ENCODE assay signal across 17 cellular contexts in genomic region chr5:135400866-135401265, GRCh38. TPM values are rescaled to one million over a fixed set of nuclear protein-coding genes. Genes with fewer than 3 reads are reported as not detected.
A peak's percentile ranks its signal among the peaks of the same experiment; 100 is the strongest.
DNase-seq lines count a peak whose midpoint lies in the region; ATAC-seq, FAIRE-seq and TF ChIP-seq lines count a peak whose summit lies in the region.
"Had no signal": no experiment of that assay in that cellular context is flagged by ENCODE, and none has a peak within 500 bp of the region (broad histone marks: within the 10 kb centered on the region; RNA-seq: fewer than 3 reads in every experiment).

No MANE protein-coding gene starts in this region.

- no peaks in the 10 kb centered on the region for H3K27me3 Mint-ChIP-seq in CD4-positive, alpha-beta T cell
- H3K27me3 Mint-ChIP-seq in H9 (ENCODE audit: low read depth) (peaks cover 80% of the 10 kb centered on the region), activated B cell treated with CpG ODN at 0.5 μM for 24 hours (no peaks in the 10 kb centered on the region)
- H3K27me3 Mint-ChIP-seq in naive thymus-derived CD4-positive, alpha-beta T cell = peaks cover 0 to 25% (median 0%) of the 10 kb centered on the region in 5 donors

- peak overlapping the region; percentile 82 for H3K4me2 ChIP-seq in H9 (ENCODE audit: insufficient read depth, insufficient read length, low read length)

- no peak overlapping the region for H4K5ac ChIP-seq in H9 (ENCODE audit: insufficient read length, low read depth, low read length)

- H3K27ac ChIP-seq in CD4-positive, alpha-beta T cell (ENCODE audit: low read depth, low read length) = no peak overlapping the region
- H3K27ac ChIP-seq in H9 (ENCODE audit: insufficient read length, low read depth, low read length) (no peak overlapping the region), spleen (no peak overlapping the region)
- H3K27ac ChIP-seq in naive thymus-derived CD4-positive, alpha-beta T cell (ENCODE audit: low read depth, low read length) = no peak overlapping the region
- H3K27ac ChIP-seq: right atrium auricular region, upper lobe of right lung, VCaP had no signal

- no peak for ATAC-seq in CD4-positive, alpha-beta T cell (ENCODE audit: poor library complexity)
- ATAC-seq in activated B cell treated with CpG ODN at 0.5 μM for 24 hours (ENCODE audit: low read depth) (no peak), HG03571 (IDR thresholded peaks at IDR 0.05; ENCODE audit: unreplicated experiment) (no peak)
- ATAC-seq in naive thymus-derived CD4-positive, alpha-beta T cell = no peak
- ATAC-seq: Panc1, upper lobe of right lung had no signal

- FAIRE-seq in urothelium cell line (lab: Jason Lieb, UNC) = no peak

- H3K27ac Mint-ChIP-seq in CD4-positive, alpha-beta T cell = peak overlapping the region; percentile 85
- H3K27ac Mint-ChIP-seq in H9 = no peak overlapping the region
- H3K27ac Mint-ChIP-seq in activated B cell treated with CpG ODN at 0.5 μM for 24 hours = no peak overlapping the region
- H3K27ac Mint-ChIP-seq in naive thymus-derived CD4-positive, alpha-beta T cell = peak overlapping the region in 6 of 9 donors; percentile 22 to 84 (median 64)

- no peaks in the 10 kb centered on the region for H3K27me3 ChIP-seq in CD4-positive, alpha-beta T cell (ENCODE audit: control insufficient read depth, insufficient read depth, low read length)
- H3K27me3 ChIP-seq in H9 (ENCODE audit: insufficient read depth, low read length) (peaks cover 25% of the 10 kb centered on the region; the same call in 1 of the 2 replicates), spleen (replicated peaks in 1 of 7) (no peaks in the 10 kb centered on the region)
- no peaks in the 10 kb centered on the region for H3K27me3 ChIP-seq in naive thymus-derived CD4-positive, alpha-beta T cell (ENCODE audit: control insufficient read depth in 2 of 2, insufficient read depth in 2 of 2, low read length in 2 of 2)
- H3K27me3 ChIP-seq: right atrium auricular region, upper lobe of right lung had no signal

- H2BK12ac ChIP-seq in H9 (ENCODE audit: insufficient read length, low read depth, low read length) = no peak overlapping the region

- intact Hi-C loops in CD4-positive, alpha-beta T cell (cut with DNase I, micrococcal nuclease) = no loop called here
- intact Hi-C loops in activated B cell treated with CpG ODN at 0.5 μM for 24 hours (cut with micrococcal nuclease) = no loop called here
- intact Hi-C loops in naive thymus-derived CD4-positive, alpha-beta T cell (cut with micrococcal nuclease) = no loop called here
- intact Hi-C loops in spleen (cut with DNase I; ENCODE audit: low total_unique reads) = no loop called here

- no peaks in the 10 kb centered on the region for H3K9me3 Mint-ChIP-seq in CD4-positive, alpha-beta T cell
- H3K9me3 Mint-ChIP-seq in H9 (peaks cover 2 to 7% of the 10 kb centered on the region in 2 experiments; a peak in 3 of 5 replicates), activated B cell treated with CpG ODN at 0.5 μM for 24 hours (peaks cover 4% of the 10 kb centered on the region)
- H3K9me3 Mint-ChIP-seq in naive thymus-derived CD4-positive, alpha-beta T cell = peaks cover 0 to 6% (median 2%) of the 10 kb centered on the region in 11 donors

- H3K4me1 Mint-ChIP-seq in CD4-positive, alpha-beta T cell (ENCODE audit: low read depth) = peaks cover 35% of the 10 kb centered on the region
- H3K4me1 Mint-ChIP-seq in H9 (peaks cover 44 to 51% of the 10 kb centered on the region in 2 experiments), activated B cell treated with CpG ODN at 0.5 μM for 24 hours (peaks cover 37% of the 10 kb centered on the region)
- peaks cover 14 to 39% (median 34%) of the 10 kb centered on the region in 7 donors for H3K4me1 Mint-ChIP-seq in naive thymus-derived CD4-positive, alpha-beta T cell

- H2BK5ac ChIP-seq in H9 (ENCODE audit: insufficient read length, low read length) = no peak overlapping the region

- peaks cover 2% of the 10 kb centered on the region for H4K20me1 ChIP-seq in H9 (ENCODE audit: control insufficient read depth, insufficient read depth, insufficient read length)

- no peak overlapping the region for H3K9ac ChIP-seq in H9 (ENCODE audit: extremely low read depth, insufficient read length, low read length)

- H4K8ac ChIP-seq in H9 (replicated peaks; ENCODE audit: insufficient read length, low read depth, low read length) = no peak overlapping the region

- H3K23me2 ChIP-seq in H9 (ENCODE audit: insufficient read length, low read depth, low read length, poor library complexity, severe bottlenecking) = peaks cover 16% of the 10 kb centered on the region

- H3K14ac ChIP-seq in H9 (ENCODE audit: insufficient read depth, low read length) = no peak overlapping the region

- TF ChIP-seq POLR2A in spleen (IDR thresholded peaks at IDR 0.05) = no peak

- CTCF ChIA-PET in CD4-positive, alpha-beta T cell (lab: Charles Lee) = no interaction called here
- CTCF ChIA-PET in activated B cell treated with CpG ODN at 0.5 μM for 24 hours (lab: Charles Lee) = no interaction called here
- CTCF ChIA-PET in naive thymus-derived CD4-positive, alpha-beta T cell (lab: Charles Lee) = no interaction called here

- H2BK20ac ChIP-seq in H9 (ENCODE audit: low read depth, low read length, poor library complexity, severe bottlenecking) = no peak overlapping the region

- H3K79me1 ChIP-seq in H9 (ENCODE audit: insufficient read depth, low read depth, low read length, poor library complexity, severe bottlenecking) = peaks cover 5% of the 10 kb centered on the region

- no peak overlapping the region for H3T11ph ChIP-seq in H9 (ENCODE audit: low read length)

- H2BK15ac ChIP-seq in H9 (ENCODE audit: low read depth, low read length) = no peak overlapping the region

- no peak overlapping the region for H3K23ac ChIP-seq in H9 (ENCODE audit: insufficient read length, low read depth, low read length)

- no peak overlapping the region for H2BK120ac ChIP-seq in H9 (ENCODE audit: low read depth, low read length, poor library complexity, severe bottlenecking)

- WGBS in H9 (ENCODE audit: extremely low coverage, insufficient read length, low lambda C conversion rate) = no CpG with 5 or more reads among the region's 5 CpGs
- 67 to 80% (median 76%) methylated on average over 5 of the region's 5 CpGs for WGBS in spleen, 5 donors

- peaks cover under 1% of the 10 kb centered on the region; the same call in 1 of the 2 replicates for H3K79me2 ChIP-seq in H9 (ENCODE audit: insufficient read depth, low read length)

- peaks cover 13% of the 10 kb centered on the region; the same call in 1 of the 2 replicates for H3K4me1 ChIP-seq in H9 (ENCODE audit: insufficient read depth, low read length)
- peaks cover 17 to 22% of the 10 kb centered on the region in 2 donors for H3K4me1 ChIP-seq in naive thymus-derived CD4-positive, alpha-beta T cell (ENCODE audit: control insufficient read depth in 2 of 2, insufficient read depth in 2 of 2, low read length in 2 of 2)
- H3K4me1 ChIP-seq in spleen = peaks cover 10 to 38% (median 33%) of the 10 kb centered on the region in 6 donors

- H3K4ac ChIP-seq in H9 (ENCODE audit: low read depth, low read length) = no peak overlapping the region

- POLR2A ChIA-PET in CD4-positive, alpha-beta T cell (lab: Charles Lee) = no interaction called here
- POLR2A ChIA-PET in activated B cell treated with CpG ODN at 0.5 μM for 24 hours (lab: Charles Lee) = no interaction called here
- POLR2A ChIA-PET in naive thymus-derived CD4-positive, alpha-beta T cell (lab: Charles Lee) = interaction anchor here (0.8 kb wide), 1 partner anchor 16 kb away, joined by 3 read pairs; no protein-coding TSS in a partner anchor

- no peak for DNase-seq in CD4-positive, alpha-beta T cell
- DNase-seq in H9 (no peak), activated B cell treated with CpG ODN at 0.5 μM for 24 hours (no peak), urothelium cell line (ENCODE audit: low spot score) (no peak), COLO668 (lab: John Stamatoyannopoulos, UW; ENCODE audit: unreplicated experiment) (no peak), spleen (no peak)
- no peak for DNase-seq in naive thymus-derived CD4-positive, alpha-beta T cell
- DNase-seq: activated naive CD4-positive, alpha-beta T cell treated with anti-CD3 and anti-CD28 coated beads, Interleukin-2, amount 50 U/mL, for 16 hours; cortex of kidney; NCI-H1092; upper lobe of right lung had no signal

- H3K36me3 ChIP-seq in naive thymus-derived CD4-positive, alpha-beta T cell (ENCODE audit: control insufficient read depth in 2 of 3, insufficient read depth in 3 of 3, low read length in 3 of 3) = no peaks in the 10 kb centered on the region
- H3K36me3 ChIP-seq in spleen = no peaks in the 10 kb centered on the region
- H3K36me3 ChIP-seq: right atrium auricular region, upper lobe of right lung had no signal

- H3K36me3 Mint-ChIP-seq in CD4-positive, alpha-beta T cell (ENCODE audit: low read depth) = peaks cover 13% of the 10 kb centered on the region
- peaks cover 0 to 2% (median 2%) of the 10 kb centered on the region in 3 experiments; a peak in 3 of 7 replicates for H3K36me3 Mint-ChIP-seq in H9 (ENCODE audit: insufficient read depth in 1 of 3, low read depth in 3 of 3)
- H3K36me3 Mint-ChIP-seq in activated B cell treated with CpG ODN at 0.5 μM for 24 hours (ENCODE audit: low read depth) = peaks cover 3% of the 10 kb centered on the region
- peaks cover 0 to 14% (median 0%) of the 10 kb centered on the region in 5 donors for H3K36me3 Mint-ChIP-seq in naive thymus-derived CD4-positive, alpha-beta T cell

- peak overlapping the region; percentile 93 for H3K4me3 Mint-ChIP-seq in CD4-positive, alpha-beta T cell
- H3K4me3 Mint-ChIP-seq in H9 (peak overlapping the region; percentile 75 to 87; a peak in 4 of 5 replicates), activated B cell treated with CpG ODN at 0.5 μM for 24 hours (peak overlapping the region; percentile 12)
- H3K4me3 Mint-ChIP-seq in naive thymus-derived CD4-positive, alpha-beta T cell = peak overlapping the region in 8 of 10 donors; percentile 46 to 92 (median 88)

- H3K18ac ChIP-seq in H9 (ENCODE audit: insufficient read length, low read depth, low read length) = no peak overlapping the region

- H3K56ac ChIP-seq in H9 (ENCODE audit: insufficient read length, low read depth, low read length) = no peak overlapping the region

- H3K9me3 ChIP-seq in CD4-positive, alpha-beta T cell (ENCODE audit: control insufficient read depth, low read length) = no peaks in the 10 kb centered on the region
- H3K9me3 ChIP-seq in H9 (ENCODE audit: control insufficient read depth, low read depth, low read length) (no peaks in the 10 kb centered on the region), spleen (peaks cover 0 to 8% (median 0%) of the 10 kb centered on the region in 8 donors)
- peaks cover 0 to 5% (median 0%) of the 10 kb centered on the region in 3 experiments for H3K9me3 ChIP-seq in naive thymus-derived CD4-positive, alpha-beta T cell (ENCODE audit: control insufficient read depth in 2 of 3, low read length in 3 of 3)
- H3K9me3 ChIP-seq: right atrium auricular region, upper lobe of right lung had no signal

- TF ChIP-seq CTCF in CD4-positive, alpha-beta T cell (IDR thresholded peaks at IDR 0.05) = no peak
- TF ChIP-seq CTCF in H9 (conservative IDR thresholded peaks at IDR 0.05) (no peak), activated B cell treated with CpG ODN at 0.5 μM for 24 hours (IDR thresholded peaks at IDR 0.05) (no peak), spleen (IDR thresholded peaks at IDR 0.05 in 8 of 11, conservative IDR thresholded peaks at IDR 0.05 in 3 of 11) (no peak)

- H2AK5ac ChIP-seq in H9 (ENCODE audit: insufficient read length, low read length) = no peak overlapping the region

- no peak overlapping the region for H2AFZ ChIP-seq in H9 (ENCODE audit: low read length)

- no peak overlapping the region for H4K91ac ChIP-seq in H9 (ENCODE audit: insufficient read length, low read depth, low read length)

- H3K4me3 ChIP-seq in naive thymus-derived CD4-positive, alpha-beta T cell (ENCODE audit: low read length) = no peak overlapping the region
- H3K4me3 ChIP-seq in spleen = no peak overlapping the region
- H3K4me3 ChIP-seq: lung, right atrium auricular region, upper lobe of right lung had no signal

RNA-seq across cellular contexts. Expression of gene MACROH2A1, which starts 1.8 kb away (rescaled TPM):
- 100 to 1,000 TPM; 114 to 120 TPM for total RNA-seq in CD4-positive, alpha-beta T cell
- total RNA-seq in H9 (2021) (101 and 111 TPM in 2 replicates), activated B cell treated with CpG ODN at 0.5 μM for 24 hours (115 and 125 TPM in 2 replicates), spleen (100 to 1,000 TPM; 139 to 288 (median 210) TPM)
- 100 to 1,000 TPM; 109 to 288 (median 140) TPM for total RNA-seq in naive thymus-derived CD4-positive, alpha-beta T cell
- 100 to 1,000 TPM; 123 to 133 TPM for polyA plus RNA-seq in naive thymus-derived CD4-positive, alpha-beta T cell
- polyA plus RNA-seq in spleen = 100 to 1,000 TPM in 2 of 3 donors, 10 to 100 TPM in 1; 88.1 to 139 (median 113) TPM

RNA-seq across cellular contexts. Expression of gene DCANP1, which starts 46.3 kb away (rescaled TPM):
- total RNA-seq in CD4-positive, alpha-beta T cell = under 1 TPM in 1 of 2 experiments, not detected in 1; 0.08 TPM
- total RNA-seq in H9 (2021) (not detected in 2 replicates), activated B cell treated with CpG ODN at 0.5 μM for 24 hours (not detected in 2 replicates), spleen (1 to 10 TPM in 2 of 7 donors, under 1 TPM in 5; 0.29 to 1.2 (median 0.70) TPM)
- total RNA-seq in naive thymus-derived CD4-positive, alpha-beta T cell = under 1 TPM in 2 of 5 experiments, not detected in 3; 0.16 to 0.59 TPM
- not detected for polyA plus RNA-seq in naive thymus-derived CD4-positive, alpha-beta T cell
- polyA plus RNA-seq in spleen = 1 to 10 TPM in 1 of 3 donors, under 1 TPM in 2; 0.23 to 2.4 (median 0.96) TPM
- total RNA-seq: glomerular endothelial cell, right atrium auricular region, upper lobe of right lung had no signal

RNA-seq across cellular contexts. Expression of gene TIFAB, which starts 51.3 kb away (rescaled TPM):
- under 1 TPM in 1 of 2 experiments, not detected in 1; 0.11 TPM for total RNA-seq in CD4-positive, alpha-beta T cell
- not detected in 2 replicates for total RNA-seq in H9 (2021)
- not detected in 2 replicates for total RNA-seq in activated B cell treated with CpG ODN at 0.5 μM for 24 hours
- 1 to 10 TPM in 1 of 5 experiments, under 1 TPM in 2, not detected in 2; 0.05 to 1.1 (median 0.08) TPM for total RNA-seq in naive thymus-derived CD4-positive, alpha-beta T cell
- polyA plus RNA-seq in naive thymus-derived CD4-positive, alpha-beta T cell = not detected
- 1 to 10 TPM in 4 of 7 donors, under 1 TPM in 3; 0.37 to 4.0 (median 1.8) TPM for total RNA-seq in spleen
- 1 to 10 TPM in 1 of 3 donors, under 1 TPM in 2; 0.48 to 1.4 (median 0.74) TPM for polyA plus RNA-seq in spleen
- total RNA-seq: glomerular endothelial cell, right atrium auricular region had no signal

Comparison
In these comparisons a context has a peak if more than half of its experiments do, and no peak if none do; other contexts are left out.
1. H3K27ac Mint-ChIP-seq: peak in CD4-positive, alpha-beta T cell (single experiment) and naive thymus-derived CD4-positive, alpha-beta T cell (6 of 9); none in H9 (0 of 3) and activated B cell treated with CpG ODN at 0.5 μM for 24 hours (single experiment).
2. H3K4me3 Mint-ChIP-seq: peak in every context shown above with its lines; median percentile 93 in CD4-positive, alpha-beta T cell; 88 in naive thymus-derived CD4-positive, alpha-beta T cell; 81 in H9; 12 in activated B cell treated with CpG ODN at 0.5 μM for 24 hours.